Comparison of ENCODE assay signal across 1 cellular context in the genomic region with DNA sequence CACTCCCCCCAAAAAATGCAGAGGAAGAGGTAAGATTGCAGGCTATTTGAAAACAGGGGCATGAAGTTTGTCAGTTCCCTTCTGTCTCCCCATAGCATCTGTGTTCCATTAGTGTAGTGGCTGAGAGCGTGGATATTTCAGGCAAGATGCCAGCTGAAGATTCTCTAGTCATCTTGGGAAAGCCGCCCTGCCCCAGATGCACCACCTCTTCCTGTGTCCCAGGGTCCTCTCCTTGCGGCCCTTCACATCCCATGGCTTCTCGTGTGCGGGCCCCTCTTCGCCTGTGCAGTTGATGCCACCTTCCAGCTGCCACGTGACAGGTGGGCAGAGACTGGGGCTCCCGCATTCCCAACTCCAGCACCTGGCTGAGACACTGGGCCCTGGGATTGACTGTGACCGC.
TF ChIP-seq lines count a peak whose summit lies in the region.

No MANE protein-coding gene starts in this region.

TF ChIP-seq in GM12878, 131 proteins besides CTCF, POLR2A, EP300 and RAD21:
- TF ChIP-seq TARDBP (IDR thresholded peaks at IDR 0.05; ENCODE audit: borderline replicate concordance), result no peak
- no peak for TF ChIP-seq GABPA (IDR thresholded peaks at IDR 0.05; ENCODE audit: low read depth)
- 0 out of 2 replicates have a peak, but pooled peaks have one; percentile 11 for TF ChIP-seq POLR2AphosphoS2 (IDR thresholded peaks at IDR 0.05; ENCODE audit: low read depth, low read length)
